In genomic region chr17:72024457-72024856, GRCh38 we compare ENCODE assay signal across 19 cellular contexts.
DNase-seq lines count a peak whose midpoint lies in the region; ATAC-seq, FAIRE-seq and TF ChIP-seq lines count a peak whose summit lies in the region.
"Had no signal": no experiment of that assay in that cellular context is flagged by ENCODE, and none has a peak within 500 bp of the region (broad histone marks: within the 10 kb centered on the region; RNA-seq: fewer than 3 reads in every experiment).

No MANE protein-coding gene starts in this region.

- no peak for ATAC-seq in HepG2

- H3K36me3 ChIP-seq in HepG2 (replicated peaks in 1 of 2; ENCODE audit: control insufficient read depth in 1 of 2, insufficient read depth in 2 of 2, low read length in 2 of 2): no peaks in the 10 kb centered on the region
- no peaks in the 10 kb centered on the region for H3K36me3 ChIP-seq in mesendoderm (ENCODE audit: control insufficient read depth, insufficient read depth, low read length)
- H3K36me3 ChIP-seq: BE2C had no signal

- no peaks in the 10 kb centered on the region for H3K79me2 ChIP-seq in HepG2 (ENCODE audit: insufficient read depth, low read length)
- no peaks in the 10 kb centered on the region for H3K79me2 ChIP-seq in mesendoderm (ENCODE audit: control insufficient read depth, insufficient read depth, low read length)

- in situ Hi-C loops in HepG2 (cut with HindIII; ENCODE audit: extremely low pct_ligation_motif_present, low pct_unique_long_range_greater_than_20kb): no loop called here

- TF ChIP-seq CTCF in fibroblast of villous mesenchyme (IDR thresholded peaks at IDR 0.05; ENCODE audit: insufficient read depth, low read depth, low read length) (no peak), HepG2 (CRISPR knock-in tag; IDR thresholded peaks at IDR 0.05) (no peak)

- H3K27me3 ChIP-seq in HepG2 (ENCODE audit: control insufficient read depth in 1 of 2, insufficient read depth in 2 of 2, low read length in 2 of 2) (peaks cover 0 to 18% of the 10 kb centered on the region in 2 experiments; a peak in 3 of 5 replicates), mesendoderm (ENCODE audit: insufficient read depth, low read length, poor library complexity) (no peaks in the 10 kb centered on the region)
- H3K27me3 ChIP-seq: BE2C had no signal

- CTCF ChIA-PET in HepG2 (lab: Yijun Ruan, JAX; ENCODE audit: low intra/inter-chr PET ratio, low total read pairs): no interaction called here

- POLR2A ChIA-PET in HepG2 (lab: Yijun Ruan, JAX): no interaction called here

- no peak overlapping the region for H3K23ac ChIP-seq in mesendoderm (ENCODE audit: low read length)

- TF ChIP-seq POLR2A in GM12891 (IDR thresholded peaks at IDR 0.05; ENCODE audit: low read depth, low read length) (no peak), HepG2 (IDR thresholded peaks at IDR 0.05; ENCODE audit: insufficient read depth in 1 of 2, low read depth in 2 of 2, low read length in 2 of 2) (no peak)

- no peak overlapping the region for H3K4ac ChIP-seq in mesendoderm (ENCODE audit: low read depth, low read length)

- H3K56ac ChIP-seq in mesendoderm (ENCODE audit: low read length): no peak overlapping the region

- intact Hi-C loops in HepG2 (cut with micrococcal nuclease; ENCODE audit: unreplicated experiment): no loop called here

- H2BK15ac ChIP-seq in mesendoderm (replicated peaks; ENCODE audit: low read depth): no peak overlapping the region

- H3K4me2 ChIP-seq in HepG2 (ENCODE audit: low read depth, low read length) (no peak overlapping the region), mesendoderm (ENCODE audit: low read length) (no peak overlapping the region)

- H2AK5ac ChIP-seq in mesendoderm (ENCODE audit: low read length): no peak overlapping the region

- FAIRE-seq in GM12891 (lab: Jason Lieb, UNC) (peak; percentile 23), HepG2 (lab: Jason Lieb, UNC) (no peak)
- FAIRE-seq: G401.6, HTR-8/SVneo had no signal

- H3K4me1 ChIP-seq in HepG2 (ENCODE audit: insufficient read depth, low read length) (no peaks in the 10 kb centered on the region), mesendoderm (ENCODE audit: control insufficient read depth, low read depth, low read length) (peaks cover 2% of the 10 kb centered on the region)
- H3K4me1 ChIP-seq: BE2C had no signal

- no peak overlapping the region for H4K8ac ChIP-seq in mesendoderm (ENCODE audit: low read depth, low read length)

- H3K18ac ChIP-seq in mesendoderm (ENCODE audit: low read length): no peak overlapping the region

- H4K20me1 ChIP-seq in HepG2 (ENCODE audit: insufficient read depth, low read length): no peaks in the 10 kb centered on the region

- H3K9ac ChIP-seq in HepG2 (ENCODE audit: insufficient read depth, low read depth, low read length) (no peak overlapping the region), mesendoderm (ENCODE audit: low read length) (no peak overlapping the region)

- no TSS peak for BruUV-seq in HepG2 (replicated peaks; lab: Mats Ljungman, UMichigan)

- no peak overlapping the region for H2AFZ ChIP-seq in HepG2 (ENCODE audit: low read length)

- no peak overlapping the region for H2BK5ac ChIP-seq in mesendoderm (ENCODE audit: low read length)

- no peak for TF ChIP-seq RAD21 in HepG2 (CRISPR knock-in tag; IDR thresholded peaks at IDR 0.05)

- H2BK120ac ChIP-seq in mesendoderm (ENCODE audit: low read depth, low read length): no peak overlapping the region

- TF ChIP-seq EP300 in HepG2 (IDR thresholded peaks at IDR 0.05; ENCODE audit: low read depth in 2 of 2, low read length in 2 of 2) (no peak), HepG2 (CRISPR knock-in tag; IDR thresholded peaks at IDR 0.05; ENCODE audit: borderline replicate concordance) (no peak)

- no peak overlapping the region for H4K5ac ChIP-seq in mesendoderm (ENCODE audit: low read length)

- DNase-seq in GM12891 (ENCODE audit: insufficient read length, low spot score) (no peak), NAMALWA (ENCODE audit: low spot score) (peak; percentile 16), fibroblast of villous mesenchyme (ENCODE audit: low read depth) (peak; percentile 3), NCI-H526 treated with DMSO at 0.1 percent for 48 hours (lab: John Stamatoyannopoulos, UW) (no peak), HepG2 (ENCODE audit: low spot score) (no peak), mesendoderm (no peak)
- DNase-seq: ACHN; BE2C; C1 segment of cervical spinal cord; CD4-positive, CD25-positive, alpha-beta regulatory T cell; CD8-positive, alpha-beta memory T cell; COR-L47; DMS 273 treated with DMSO at 0.1 percent for 48 hours; DMS53; DND-41; GOT3; H9 had no signal

- H3K27ac ChIP-seq in HepG2 (ENCODE audit: extremely low read length, insufficient read depth, low read length) (no peak overlapping the region), mesendoderm (ENCODE audit: low read depth, low read length) (no peak overlapping the region)

- no peaks in the 10 kb centered on the region for H3K9me3 ChIP-seq in HepG2 (ENCODE audit: low read length)
- H3K9me3 ChIP-seq: BE2C had no signal

- no peaks in the 10 kb centered on the region for H3K79me1 ChIP-seq in mesendoderm (ENCODE audit: low read length)

- H3K4me3 ChIP-seq in fibroblast of villous mesenchyme (ENCODE audit: low read depth, low read length) (no peak overlapping the region), HepG2 (replicated peaks in 1 of 3; ENCODE audit: insufficient read depth in 1 of 3, low read depth in 2 of 3, low read length in 3 of 3) (no peak overlapping the region), mesendoderm (ENCODE audit: low read length) (no peak overlapping the region)

TF ChIP-seq in GM12891, 5 proteins besides CTCF, POLR2A, EP300 and RAD21:
- TF ChIP-seq SPI1 (IDR thresholded peaks at IDR 0.05; ENCODE audit: low read depth, low read length) (peak; percentile 31; the same call in 1 of the 2 replicates), TAF1 (IDR thresholded peaks at IDR 0.05; ENCODE audit: low read depth, low read length) (no peak), POU2F2 (IDR thresholded peaks at IDR 0.05; ENCODE audit: low read depth, low read length) (no peak), PAX5 (IDR thresholded peaks at IDR 0.05; ENCODE audit: insufficient read depth, low read length, severe bottlenecking) (no peak), POLR2AphosphoS5 (IDR thresholded peaks at IDR 0.05; ENCODE audit: low read depth, low read length) (no peak)

TF ChIP-seq in HepG2, 621 proteins besides CTCF, POLR2A, EP300 and RAD21:
- TF ChIP-seq SCMH1 (CRISPR knock-in tag; IDR thresholded peaks at IDR 0.05; ENCODE audit: borderline replicate concordance): no peak
- TF ChIP-seq ZNF124 (CRISPR knock-in tag; IDR thresholded peaks at IDR 0.05): no peak
- no peak for TF ChIP-seq KLF15 (CRISPR knock-in tag; IDR thresholded peaks at IDR 0.05; ENCODE audit: borderline replicate concordance)
- no peak for TF ChIP-seq NR2F2 (IDR thresholded peaks at IDR 0.05; ENCODE audit: borderline replicate concordance, low read depth)
- TF ChIP-seq NFKBIZ (CRISPR knock-in tag; IDR thresholded peaks at IDR 0.05): no peak
- no peak for TF ChIP-seq ZBED4 (CRISPR knock-in tag; IDR thresholded peaks at IDR 0.05; ENCODE audit: borderline replicate concordance)
- TF ChIP-seq ZNF484 (CRISPR knock-in tag; IDR thresholded peaks at IDR 0.05; ENCODE audit: borderline replicate concordance, low read depth): no peak
- TF ChIP-seq ZNF768 (CRISPR knock-in tag; IDR thresholded peaks at IDR 0.05): no peak

Comparison
In these comparisons a context has a peak if more than half of its experiments do, and no peak if none do; other contexts are left out.
1. DNase-seq: peak in NAMALWA (single experiment) and fibroblast of villous mesenchyme (single experiment); none in GM12891 (single experiment), NCI-H526 treated with DMSO at 0.1 percent for 48 hours (single experiment), HepG2 (single experiment) and mesendoderm (single experiment).